In genomic region chr11:67351275-67352005, GRCh38 we compare ENCODE assay signal across 1 cellular context.
TF ChIP-seq lines count a peak whose summit lies in the region.

No MANE protein-coding gene starts in this region.

TF ChIP-seq in K562, 482 proteins besides CTCF, POLR2A, EP300 and RAD21 (continued from another document and continues in another):
- TF ChIP-seq, protein P1, sequence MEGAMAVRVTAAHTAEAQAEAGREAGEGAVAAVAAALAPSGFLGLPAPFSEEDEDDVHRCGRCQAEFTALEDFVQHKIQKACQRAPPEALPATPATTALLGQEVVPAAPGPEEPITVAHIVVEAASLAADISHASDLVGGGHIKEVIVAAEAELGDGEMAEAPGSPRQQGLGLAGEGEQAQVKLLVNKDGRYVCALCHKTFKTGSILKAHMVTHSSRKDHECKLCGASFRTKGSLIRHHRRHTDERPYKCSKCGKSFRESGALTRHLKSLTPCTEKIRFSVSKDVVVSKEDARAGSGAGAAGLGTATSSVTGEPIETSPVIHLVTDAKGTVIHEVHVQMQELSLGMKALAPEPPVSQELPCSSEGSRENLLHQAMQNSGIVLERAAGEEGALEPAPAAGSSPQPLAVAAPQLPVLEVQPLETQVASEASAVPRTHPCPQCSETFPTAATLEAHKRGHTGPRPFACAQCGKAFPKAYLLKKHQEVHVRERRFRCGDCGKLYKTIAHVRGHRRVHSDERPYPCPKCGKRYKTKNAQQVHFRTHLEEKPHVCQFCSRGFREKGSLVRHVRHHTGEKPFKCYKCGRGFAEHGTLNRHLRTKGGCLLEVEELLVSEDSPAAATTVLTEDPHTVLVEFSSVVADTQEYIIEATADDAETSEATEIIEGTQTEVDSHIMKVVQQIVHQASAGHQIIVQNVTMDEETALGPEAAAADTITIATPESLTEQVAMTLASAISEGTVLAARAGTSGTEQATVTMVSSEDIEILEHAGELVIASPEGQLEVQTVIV (CRISPR knock-in tag; IDR thresholded peaks at IDR 0.05; ENCODE audit: borderline replicate concordance): no peak
- TF ChIP-seq SNIP1 (IDR thresholded peaks at IDR 0.05; ENCODE audit: low read depth): no peak
- TF ChIP-seq, protein P2, sequence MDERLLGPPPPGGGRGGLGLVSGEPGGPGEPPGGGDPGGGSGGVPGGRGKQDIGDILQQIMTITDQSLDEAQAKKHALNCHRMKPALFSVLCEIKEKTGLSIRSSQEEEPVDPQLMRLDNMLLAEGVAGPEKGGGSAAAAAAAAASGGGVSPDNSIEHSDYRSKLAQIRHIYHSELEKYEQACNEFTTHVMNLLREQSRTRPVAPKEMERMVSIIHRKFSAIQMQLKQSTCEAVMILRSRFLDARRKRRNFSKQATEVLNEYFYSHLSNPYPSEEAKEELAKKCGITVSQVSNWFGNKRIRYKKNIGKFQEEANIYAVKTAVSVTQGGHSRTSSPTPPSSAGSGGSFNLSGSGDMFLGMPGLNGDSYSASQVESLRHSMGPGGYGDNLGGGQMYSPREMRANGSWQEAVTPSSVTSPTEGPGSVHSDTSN (CRISPR knock-in tag; IDR thresholded peaks at IDR 0.05; ENCODE audit: low read depth): no peak
- TF ChIP-seq, protein P2 (tag; conservative IDR thresholded peaks at IDR 0.05; ENCODE audit: low read depth): no peak
- TF ChIP-seq JUN (IDR thresholded peaks at IDR 0.05; ENCODE audit: borderline replicate concordance, low read depth, low read length): peak; percentile 64; the same call in 1 of the 2 replicates
- TF ChIP-seq JUN (CRISPR knock-in tag; IDR thresholded peaks at IDR 0.05; ENCODE audit: borderline replicate concordance): peak; percentile 43; the same call in 1 of the 2 replicates
- peak; percentile 49; the same call in 1 of the 2 replicates for TF ChIP-seq NFE2 (IDR thresholded peaks at IDR 0.05; ENCODE audit: low read depth)
- peak; percentile 5 for TF ChIP-seq ZFP36 (IDR thresholded peaks at IDR 0.05; ENCODE audit: low read depth, low read length, partially characterized antibody)
- TF ChIP-seq TEAD4 (IDR thresholded peaks at IDR 0.05; ENCODE audit: low read length): no peak
- TF ChIP-seq TEAD4 (CRISPR knock-in tag; IDR thresholded peaks at IDR 0.05; ENCODE audit: borderline replicate concordance): no peak
- TF ChIP-seq ZFX (CRISPR knock-in tag; IDR thresholded peaks at IDR 0.05): peak; percentile 37
- no peak for TF ChIP-seq NR4A1 (CRISPR knock-in tag; IDR thresholded peaks at IDR 0.05)
- TF ChIP-seq NR4A1 (tag; IDR thresholded peaks at IDR 0.05): no peak
- TF ChIP-seq ATF7 (IDR thresholded peaks at IDR 0.05): peak; percentile 42; the same call in 1 of the 2 replicates
- no peak for TF ChIP-seq ZBTB5 (IDR thresholded peaks at IDR 0.05)
- no peak for TF ChIP-seq BCLAF1 (IDR thresholded peaks at IDR 0.05; ENCODE audit: borderline replicate concordance in 1 of 2, control insufficient read depth in 1 of 2, low read depth in 2 of 2, low read length in 1 of 2)
- TF ChIP-seq, protein P3, sequence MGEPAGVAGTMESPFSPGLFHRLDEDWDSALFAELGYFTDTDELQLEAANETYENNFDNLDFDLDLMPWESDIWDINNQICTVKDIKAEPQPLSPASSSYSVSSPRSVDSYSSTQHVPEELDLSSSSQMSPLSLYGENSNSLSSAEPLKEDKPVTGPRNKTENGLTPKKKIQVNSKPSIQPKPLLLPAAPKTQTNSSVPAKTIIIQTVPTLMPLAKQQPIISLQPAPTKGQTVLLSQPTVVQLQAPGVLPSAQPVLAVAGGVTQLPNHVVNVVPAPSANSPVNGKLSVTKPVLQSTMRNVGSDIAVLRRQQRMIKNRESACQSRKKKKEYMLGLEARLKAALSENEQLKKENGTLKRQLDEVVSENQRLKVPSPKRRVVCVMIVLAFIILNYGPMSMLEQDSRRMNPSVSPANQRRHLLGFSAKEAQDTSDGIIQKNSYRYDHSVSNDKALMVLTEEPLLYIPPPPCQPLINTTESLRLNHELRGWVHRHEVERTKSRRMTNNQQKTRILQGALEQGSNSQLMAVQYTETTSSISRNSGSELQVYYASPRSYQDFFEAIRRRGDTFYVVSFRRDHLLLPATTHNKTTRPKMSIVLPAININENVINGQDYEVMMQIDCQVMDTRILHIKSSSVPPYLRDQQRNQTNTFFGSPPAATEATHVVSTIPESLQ (CRISPR knock-in tag; IDR thresholded peaks at IDR 0.05): no peak
- TF ChIP-seq, protein P4, sequence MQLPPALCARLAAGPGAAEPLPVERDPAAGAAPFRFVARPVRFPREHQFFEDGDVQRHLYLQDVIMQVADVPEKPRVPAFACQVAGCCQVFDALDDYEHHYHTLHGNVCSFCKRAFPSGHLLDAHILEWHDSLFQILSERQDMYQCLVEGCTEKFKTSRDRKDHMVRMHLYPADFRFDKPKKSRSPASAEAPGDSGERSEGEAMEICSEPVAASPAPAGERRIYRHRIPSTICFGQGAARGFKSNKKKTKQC (CRISPR knock-in tag; IDR thresholded peaks at IDR 0.05): no peak
- no peak for TF ChIP-seq GABPA (tag; conservative IDR thresholded peaks at IDR 0.05; ENCODE audit: low read depth)
- peak; percentile 38; the same call in 1 of the 2 replicates for TF ChIP-seq ZNF143 (CRISPR knock-in tag; IDR thresholded peaks at IDR 0.05)
- TF ChIP-seq CREM (IDR thresholded peaks at IDR 0.05; ENCODE audit: low read depth): peak; percentile 42; the same call in 1 of the 2 replicates
- no peak for TF ChIP-seq FOXO4 (CRISPR knock-in tag; IDR thresholded peaks at IDR 0.05)
- TF ChIP-seq HMBOX1 (IDR thresholded peaks at IDR 0.05): peak; percentile 16; the same call in 1 of the 2 replicates
- TF ChIP-seq MAZ (CRISPR knock-in tag; conservative IDR thresholded peaks at IDR 0.05 in 1 of 2, IDR thresholded peaks at IDR 0.05 in 1 of 2): 0 out of 4 replicates have a peak, but pooled peaks of 1 of the 2 experiments have one; percentile 14
- TF ChIP-seq ZBTB1 (CRISPR knock-in tag; IDR thresholded peaks at IDR 0.05; ENCODE audit: borderline replicate concordance, low read depth): no peak
- no peak for TF ChIP-seq HCFC1 (IDR thresholded peaks at IDR 0.05; ENCODE audit: low read depth, low read length)
- no peak for TF ChIP-seq LEF1 (IDR thresholded peaks at IDR 0.05)
- peak; percentile 90 for TF ChIP-seq FOSL1 (tag; conservative IDR thresholded peaks at IDR 0.05)
- no peak for TF ChIP-seq THRAP3 (IDR thresholded peaks at IDR 0.05; ENCODE audit: borderline replicate concordance)
- TF ChIP-seq, protein P5, sequence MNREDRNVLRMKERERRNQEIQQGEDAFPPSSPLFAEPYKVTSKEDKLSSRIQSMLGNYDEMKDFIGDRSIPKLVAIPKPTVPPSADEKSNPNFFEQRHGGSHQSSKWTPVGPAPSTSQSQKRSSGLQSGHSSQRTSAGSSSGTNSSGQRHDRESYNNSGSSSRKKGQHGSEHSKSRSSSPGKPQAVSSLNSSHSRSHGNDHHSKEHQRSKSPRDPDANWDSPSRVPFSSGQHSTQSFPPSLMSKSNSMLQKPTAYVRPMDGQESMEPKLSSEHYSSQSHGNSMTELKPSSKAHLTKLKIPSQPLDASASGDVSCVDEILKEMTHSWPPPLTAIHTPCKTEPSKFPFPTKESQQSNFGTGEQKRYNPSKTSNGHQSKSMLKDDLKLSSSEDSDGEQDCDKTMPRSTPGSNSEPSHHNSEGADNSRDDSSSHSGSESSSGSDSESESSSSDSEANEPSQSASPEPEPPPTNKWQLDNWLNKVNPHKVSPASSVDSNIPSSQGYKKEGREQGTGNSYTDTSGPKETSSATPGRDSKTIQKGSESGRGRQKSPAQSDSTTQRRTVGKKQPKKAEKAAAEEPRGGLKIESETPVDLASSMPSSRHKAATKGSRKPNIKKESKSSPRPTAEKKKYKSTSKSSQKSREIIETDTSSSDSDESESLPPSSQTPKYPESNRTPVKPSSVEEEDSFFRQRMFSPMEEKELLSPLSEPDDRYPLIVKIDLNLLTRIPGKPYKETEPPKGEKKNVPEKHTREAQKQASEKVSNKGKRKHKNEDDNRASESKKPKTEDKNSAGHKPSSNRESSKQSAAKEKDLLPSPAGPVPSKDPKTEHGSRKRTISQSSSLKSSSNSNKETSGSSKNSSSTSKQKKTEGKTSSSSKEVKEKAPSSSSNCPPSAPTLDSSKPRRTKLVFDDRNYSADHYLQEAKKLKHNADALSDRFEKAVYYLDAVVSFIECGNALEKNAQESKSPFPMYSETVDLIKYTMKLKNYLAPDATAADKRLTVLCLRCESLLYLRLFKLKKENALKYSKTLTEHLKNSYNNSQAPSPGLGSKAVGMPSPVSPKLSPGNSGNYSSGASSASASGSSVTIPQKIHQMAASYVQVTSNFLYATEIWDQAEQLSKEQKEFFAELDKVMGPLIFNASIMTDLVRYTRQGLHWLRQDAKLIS (CRISPR knock-in tag; IDR thresholded peaks at IDR 0.05): no peak
- TF ChIP-seq NFIX (CRISPR knock-in tag; IDR thresholded peaks at IDR 0.05; ENCODE audit: low read depth): no peak
- no peak for TF ChIP-seq ZNF140 (CRISPR knock-in tag; IDR thresholded peaks at IDR 0.05)
- TF ChIP-seq ZC3H11A (IDR thresholded peaks at IDR 0.05; ENCODE audit: low read depth, low read length): no peak
- TF ChIP-seq YY1 (IDR thresholded peaks at IDR 0.05; ENCODE audit: borderline replicate concordance in 1 of 3, control insufficient read depth in 1 of 3, extremely low read depth in 1 of 3, insufficient read depth in 3 of 3, insufficient read length in 1 of 3, insufficient replicate concordance in 2 of 3, low read depth in 1 of 3, low read length in 2 of 3): peak in 1 of 3 experiments; percentile 47
- no peak for TF ChIP-seq THRA (IDR thresholded peaks at IDR 0.05)
- TF ChIP-seq ZNF444 (CRISPR knock-in tag; IDR thresholded peaks at IDR 0.05): no peak
